Comparison of ENCODE assay signal across 13 cellular contexts in the genomic region with DNA sequence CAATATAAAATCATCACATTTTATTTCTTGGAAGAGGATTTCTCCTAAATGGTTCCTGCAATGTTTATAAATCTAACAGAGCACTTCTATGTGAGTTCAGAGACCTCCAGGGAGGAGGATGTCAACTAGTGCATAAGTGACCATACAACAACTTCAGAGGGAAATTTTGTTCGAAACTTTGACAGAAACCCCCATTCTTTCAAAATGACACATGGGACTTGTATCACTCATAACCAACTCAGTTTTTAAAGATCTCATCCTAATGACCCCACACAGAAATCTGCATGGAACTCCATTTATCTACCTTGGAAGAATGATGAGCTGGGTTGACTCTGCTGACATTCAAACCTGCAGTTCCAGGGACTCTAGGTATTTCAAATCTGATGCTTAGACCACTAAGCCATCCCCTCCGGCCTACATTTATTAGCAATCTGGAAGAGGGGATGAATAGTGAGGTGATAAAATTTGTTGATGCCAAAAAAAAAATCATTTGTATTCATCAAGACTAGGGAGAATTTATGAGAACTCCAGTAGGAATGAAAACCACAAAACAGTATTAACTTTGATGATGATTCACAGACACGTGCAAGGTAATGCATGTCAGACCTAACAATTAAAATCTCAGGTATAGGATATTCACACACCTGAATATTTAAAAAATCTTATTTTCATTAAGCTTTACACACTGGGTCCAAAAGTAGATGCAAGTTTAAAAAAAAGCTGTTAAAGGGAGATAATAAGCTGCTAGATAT.
DNase-seq lines count a peak whose midpoint lies in the region; ATAC-seq and TF ChIP-seq lines count a peak whose summit lies in the region.
"Had no signal": no experiment of that assay in that cellular context is flagged by ENCODE, and none has a peak within 500 bp of the region (broad histone marks: within the 10 kb centered on the region; RNA-seq: fewer than 3 reads in every experiment).

No MANE protein-coding gene starts in this region.

- intact Hi-C loops in mammary epithelial cell (cut with micrococcal nuclease) (no loop called here), left cardiac atrium (cut with DNase I) (no loop called here)

- H3K9me3 ChIP-seq in mammary epithelial cell (replicated peaks; ENCODE audit: insufficient read depth, low read length): no peaks in the 10 kb centered on the region
- H3K9me3 ChIP-seq in GM23248 (ENCODE audit: low read depth): no peaks in the 10 kb centered on the region

- no peaks in the 10 kb centered on the region for H3K9me2 ChIP-seq in GM23248 (ENCODE audit: insufficient read depth)

- in situ Hi-C loops in mammary epithelial cell (cut with MboI; ENCODE audit: low sequenced_read_pairs in 2 of 2) (no loop called here), GM23248 (cut with MboI) (no loop called here)

- CTCF ChIA-PET in mammary epithelial cell (lab: Charles Lee; ENCODE audit: low non-redundant PET): no interaction called here

- H3K4me1 ChIP-seq in mammary epithelial cell (ENCODE audit: insufficient read depth, low read length): no peaks in the 10 kb centered on the region
- H3K4me1 ChIP-seq in GM23248 (ENCODE audit: insufficient read depth): no peaks in the 10 kb centered on the region

- H3K79me2 ChIP-seq in mammary epithelial cell (ENCODE audit: insufficient read depth, low read length) (no peaks in the 10 kb centered on the region), GM23248 (ENCODE audit: insufficient read depth) (0 out of 2 replicates have a peak, but pooled peaks cover 3% of the 10 kb centered on the region)

- BruUV-seq in mammary epithelial cell (replicated peaks; lab: Mats Ljungman, UMichigan): no TSS peak

- no peaks in the 10 kb centered on the region for H3K27me3 ChIP-seq in mammary epithelial cell (ENCODE audit: insufficient read depth, low read length)
- H3K27me3 ChIP-seq in GM23248 (replicated peaks; ENCODE audit: insufficient read depth): no peaks in the 10 kb centered on the region
- H3K27me3 ChIP-seq: dorsolateral prefrontal cortex had no signal

- peaks cover 16% of the 10 kb centered on the region for H3K36me3 ChIP-seq in mammary epithelial cell (ENCODE audit: insufficient read depth, low read length)
- H3K36me3 ChIP-seq in GM23248 (ENCODE audit: low read depth): peaks cover 62% of the 10 kb centered on the region

- H3K4me3 ChIP-seq in mammary epithelial cell (replicated peaks in 1 of 3; ENCODE audit: insufficient read depth in 1 of 3, low read depth in 2 of 3, low read length in 3 of 3) (no peak overlapping the region), GM23248 (no peak overlapping the region)
- H3K4me3 ChIP-seq: dorsolateral prefrontal cortex had no signal

- H3K4me2 ChIP-seq in mammary epithelial cell (ENCODE audit: insufficient read depth, low read depth, low read length) (no peak overlapping the region), GM23248 (ENCODE audit: unreplicated experiment) (no peak overlapping the region)

- dilution Hi-C loops in mammary epithelial cell (cut with HindIII; ENCODE audit: low sequenced_read_pairs): no loop called here

- H3K27ac ChIP-seq in mammary epithelial cell (ENCODE audit: insufficient read depth, low read depth, low read length) (no peak overlapping the region), GM23248 (no peak overlapping the region)
- H3K27ac ChIP-seq: dorsolateral prefrontal cortex had no signal

- H4K20me1 ChIP-seq in mammary epithelial cell (ENCODE audit: insufficient read depth, low read length) (no peaks in the 10 kb centered on the region), GM23248 (ENCODE audit: insufficient read depth) (no peaks in the 10 kb centered on the region)

- DNase-seq in mammary epithelial cell: peak; percentile 35
- no peak for DNase-seq in left cardiac atrium
- DNase-seq in activated CD4-positive, alpha-beta T cell treated with anti-CD3 and anti-CD28 coated beads, Interleukin-2, amount 50 U/mL, for 4 hours: no peak
- no peak for DNase-seq in activated naive CD4-positive, alpha-beta T cell (lab: John Stamatoyannopoulos, UW)
- no peak for DNase-seq in GM23248
- DNase-seq: dorsolateral prefrontal cortex; NCI-H2081; NK-92 treated with Interleukin-12 subunit alpha and Interleukin-12 subunit beta, amount 100 ng/mL, for 24 hours; retina; stimulated activated CD4-positive, alpha-beta T cell treated with anti-CD3 and anti-CD28 coated beads, Interleukin-2, amount 100 ng/mL, for 48 hours had no signal

- peaks cover 6% of the 10 kb centered on the region; the same call in 1 of the 2 replicates for H3F3A ChIP-seq in GM23248 (ENCODE audit: insufficient read depth)

- 79% methylated on average over 3 of the region's 3 CpGs for WGBS in mammary epithelial cell (ENCODE audit: low coverage, missing lambda C conversion rate)
- 97 to 99% methylated on average over 3 of the region's 3 CpGs for WGBS in GM23248 (ENCODE audit: low coverage in 1 of 2, low lambda C conversion rate in 2 of 2, missing lambda C conversion rate in 2 of 2), 2 experiments

- peak; percentile 89 for ATAC-seq in GM18520 (IDR thresholded peaks at IDR 0.05; ENCODE audit: unreplicated experiment)
- peak; percentile 88 for ATAC-seq in GM21381 (IDR thresholded peaks at IDR 0.05; ENCODE audit: unreplicated experiment)
- ATAC-seq in HG02938 (IDR thresholded peaks at IDR 0.05; ENCODE audit: unreplicated experiment): peak; percentile 65
- no peak for ATAC-seq in left cardiac atrium

- H2AFZ ChIP-seq in mammary epithelial cell (ENCODE audit: low read depth, low read length) (no peak overlapping the region), GM23248 (no peak overlapping the region)

- TF ChIP-seq CTCF in mammary epithelial cell (conservative IDR thresholded peaks at IDR 0.05 in 1 of 2, IDR thresholded peaks at IDR 0.05 in 1 of 2; ENCODE audit: extremely low read depth in 1 of 2, insufficient read depth in 1 of 2, low read depth in 1 of 2, low read length in 2 of 2): no peak

- H3K9ac ChIP-seq in mammary epithelial cell (ENCODE audit: insufficient read depth, low read length) (no peak overlapping the region), GM23248 (no peak overlapping the region)

Comparison
In these comparisons a context has a peak if more than half of its experiments do, and no peak if none do; other contexts are left out.
1. ATAC-seq: peak in GM18520 (single experiment), GM21381 (single experiment) and HG02938 (single experiment); none in left cardiac atrium (0 of 2).